10 cellular contexts compared by ENCODE assay signal in the genomic region with DNA sequence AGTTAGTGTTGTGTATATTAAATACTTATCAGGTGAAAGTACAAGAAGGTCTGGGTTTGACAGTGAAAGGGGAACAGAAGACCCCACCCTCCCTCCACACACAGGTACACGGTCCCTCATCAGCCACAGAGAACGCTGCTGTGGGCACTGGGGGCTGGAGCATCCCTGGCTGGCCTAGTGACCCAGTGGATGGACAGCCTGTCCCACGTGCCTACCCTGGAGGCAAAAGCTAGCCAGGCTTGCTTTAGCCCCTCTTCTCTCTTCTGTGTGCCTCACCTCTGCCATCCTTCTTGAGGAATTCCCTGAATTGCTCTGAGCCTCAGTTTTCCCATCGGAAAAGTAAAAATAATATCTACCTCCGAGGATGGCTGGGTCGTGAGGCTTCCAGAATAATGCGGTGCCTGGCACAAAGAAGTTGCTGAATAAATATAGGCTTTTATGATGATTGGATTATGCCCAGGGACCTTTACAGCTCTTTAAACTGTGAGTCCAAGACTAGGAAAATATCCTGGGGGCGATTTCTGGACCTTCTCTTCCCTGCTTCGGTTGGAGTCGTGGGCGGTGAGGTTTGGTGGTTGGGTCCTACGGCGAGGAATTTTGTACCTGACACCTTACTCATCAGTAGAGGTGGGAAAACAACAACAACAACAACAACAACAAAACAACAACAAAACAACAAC. TPM values are rescaled to one million over a fixed set of nuclear protein-coding genes. Genes with fewer than 3 reads are reported as not detected.
DNase-seq lines count a peak whose midpoint lies in the region; ATAC-seq and TF ChIP-seq lines count a peak whose summit lies in the region.
"Had no signal": no experiment of that assay in that cellular context is flagged by ENCODE, and none has a peak within 500 bp of the region (broad histone marks: within the 10 kb centered on the region; RNA-seq: fewer than 3 reads in every experiment).

No MANE protein-coding gene starts in this region.

- H3K4me1 ChIP-seq in cardiac muscle cell (ENCODE audit: low read depth), result no peaks in the 10 kb centered on the region
- peaks cover 0 to 68% (median 28%) of the 10 kb centered on the region in 4 donors for H3K4me1 ChIP-seq in right lobe of liver
- H3K4me1 ChIP-seq in thyroid gland, result peaks cover 21 to 40% of the 10 kb centered on the region in 2 donors
- peaks cover 1% of the 10 kb centered on the region; the same call in 1 of the 2 replicates for H3K4me1 ChIP-seq in SJCRH30

- POLR2A ChIA-PET in activated naive CD8-positive, alpha-beta T cell treated with anti-CD3 and anti-CD28 coated beads, Interleukin-2, amount 10 ng/mL, durations not matched to agents 7 days and 5 days (lab: Charles Lee), result no interaction called here

- ATAC-seq in Right ventricle myocardium inferior (no peak), right lobe of liver (no peak)
- ATAC-seq in activated naive CD8-positive, alpha-beta T cell treated with anti-CD3 and anti-CD28 coated beads, Interleukin-2, amount 10 ng/mL, durations not matched to agents 7 days and 5 days (ENCODE audit: low read depth), result no peak

- no peaks in the 10 kb centered on the region for H3K9me3 Mint-ChIP-seq in activated naive CD8-positive, alpha-beta T cell treated with anti-CD3 and anti-CD28 coated beads, Interleukin-2, amount 10 ng/mL, durations not matched to agents 7 days and 5 days

- H3K27me3 ChIP-seq in cardiac muscle cell (no peaks in the 10 kb centered on the region), right lobe of liver (no peaks in the 10 kb centered on the region), thyroid gland (no peaks in the 10 kb centered on the region), SJCRH30 (no peaks in the 10 kb centered on the region)

- H3K27ac Mint-ChIP-seq in activated naive CD8-positive, alpha-beta T cell treated with anti-CD3 and anti-CD28 coated beads, Interleukin-2, amount 10 ng/mL, durations not matched to agents 7 days and 5 days, result peak overlapping the region; percentile 73

- no peak for TF ChIP-seq CTCF in cardiac muscle cell (IDR thresholded peaks at IDR 0.05; ENCODE audit: low read depth, low read length)
- no peak for TF ChIP-seq CTCF in right lobe of liver (IDR thresholded peaks at IDR 0.05)
- TF ChIP-seq CTCF in thyroid gland (IDR thresholded peaks at IDR 0.05), result no peak

- intact Hi-C loops in Right ventricle myocardium inferior (cut with DNase I), result no loop called here
- intact Hi-C loops in right lobe of liver (cut with DNase I), result no loop called here
- intact Hi-C loops in thyroid gland (cut with DNase I), result no loop called here

- H3K36me3 Mint-ChIP-seq in activated naive CD8-positive, alpha-beta T cell treated with anti-CD3 and anti-CD28 coated beads, Interleukin-2, amount 10 ng/mL, durations not matched to agents 7 days and 5 days, result peaks cover 2% of the 10 kb centered on the region

- 47% methylated on average over 13 of the region's 13 CpGs for WGBS in right lobe of liver (ENCODE audit: insufficient coverage, low coverage, low lambda C conversion rate, missing lambda C conversion rate)
- 70 to 75% methylated on average over 11 to 13 of the region's 13 CpGs for WGBS in thyroid gland, 2 donors

- peak overlapping the region; percentile 86 for H3K4me3 Mint-ChIP-seq in activated naive CD8-positive, alpha-beta T cell treated with anti-CD3 and anti-CD28 coated beads, Interleukin-2, amount 10 ng/mL, durations not matched to agents 7 days and 5 days

- H3K27me3 Mint-ChIP-seq in activated naive CD8-positive, alpha-beta T cell treated with anti-CD3 and anti-CD28 coated beads, Interleukin-2, amount 10 ng/mL, durations not matched to agents 7 days and 5 days, result peaks cover 3% of the 10 kb centered on the region

- no peak for TF ChIP-seq POLR2A in right lobe of liver (IDR thresholded peaks at IDR 0.05)
- TF ChIP-seq POLR2A in thyroid gland (IDR thresholded peaks at IDR 0.05), result no peak

- H3K4me1 Mint-ChIP-seq in activated naive CD8-positive, alpha-beta T cell treated with anti-CD3 and anti-CD28 coated beads, Interleukin-2, amount 10 ng/mL, durations not matched to agents 7 days and 5 days, result peaks cover 29% of the 10 kb centered on the region

- H3K4me3 ChIP-seq in cardiac muscle cell (peak overlapping the region; percentile 54), right lobe of liver (peak overlapping the region; percentile 64 to 82 (median 68)), thyroid gland (replicated peaks in 1 of 3) (peak overlapping the region in 1 of 3 donors; percentile 42), SJCRH30 (no peak overlapping the region)

- DNase-seq in cardiac muscle cell (ENCODE audit: low read depth in 1 of 2, low spot score in 1 of 2) (no peak), Right ventricle myocardium inferior (ENCODE audit: missing footprints) (no peak), right lobe of liver (peak in 1 of 3 donors; percentile 21), thyroid gland (no peak), HPDE6-E6E7 (ENCODE audit: extremely low spot score) (no peak), SJCRH30 (no peak)
- no peak for DNase-seq in activated naive CD8-positive, alpha-beta T cell treated with anti-CD3 and anti-CD28 coated beads, Interleukin-2, amount 10 ng/mL, durations not matched to agents 7 days and 5 days
- DNase-seq in activated CD8-positive, alpha-beta memory T cell treated with anti-CD3 and anti-CD28 coated beads, Interleukin-2, amount 50 U/mL, for 4 hours, result no peak
- DNase-seq: SHP77 had no signal

- no peaks in the 10 kb centered on the region for H3K36me3 ChIP-seq in cardiac muscle cell
- no peaks in the 10 kb centered on the region for H3K36me3 ChIP-seq in right lobe of liver
- H3K36me3 ChIP-seq in thyroid gland, result no peaks in the 10 kb centered on the region
- H3K36me3 ChIP-seq in SJCRH30, result no peaks in the 10 kb centered on the region

- H3K9me3 ChIP-seq in cardiac muscle cell (ENCODE audit: low read depth), result no peaks in the 10 kb centered on the region
- H3K9me3 ChIP-seq in right lobe of liver, result no peaks in the 10 kb centered on the region
- H3K9me3 ChIP-seq in thyroid gland, result no peaks in the 10 kb centered on the region
- no peaks in the 10 kb centered on the region for H3K9me3 ChIP-seq in SJCRH30 (replicated peaks)

- H3K27ac ChIP-seq in cardiac muscle cell, result no peak overlapping the region
- peak overlapping the region in 2 of 3 donors; percentile 95 to 96 for H3K27ac ChIP-seq in right lobe of liver
- peak overlapping the region; percentile 80 to 88 (median 84) for H3K27ac ChIP-seq in thyroid gland
- H3K27ac ChIP-seq in SJCRH30, result no peak overlapping the region

RNA-seq across cellular contexts. Expression of a gene that starts 0.9 kb away (rescaled TPM):
- total RNA-seq in cardiac muscle cell (3.5 and 3.9 TPM in 2 replicates), Right ventricle myocardium inferior (2.8 TPM), right lobe of liver (1 to 10 TPM; 3.4 to 8.3 (median 4.0) TPM), thyroid gland (1 to 10 TPM; 4.7 to 9.3 (median 6.1) TPM)
- polyA plus RNA-seq in cardiac muscle cell, result 9.4 and 15.2 TPM in 2 replicates
- total RNA-seq in activated naive CD8-positive, alpha-beta T cell treated with anti-CD3 and anti-CD28 coated beads, Interleukin-2, amount 10 ng/mL, durations not matched to agents 7 days and 5 days, result 1 to 10 TPM; 6.2 to 7.9 TPM
- total RNA-seq in SJCRH30 (2014; rRNA removed; shearing (Covaris generic)), result not detected in 2 replicates

RNA-seq across cellular contexts. Expression of a gene that starts 43.2 kb away (rescaled TPM):
- total RNA-seq in cardiac muscle cell (0.11 TPM in 1 of 2 replicates, not detected in the other), Right ventricle myocardium inferior (0.24 TPM), right lobe of liver (1 to 10 TPM; 1.8 to 4.5 (median 2.8) TPM), thyroid gland (1 to 10 TPM in 1 of 4 donors, not detected in 3; 1.1 TPM)
- polyA plus RNA-seq in cardiac muscle cell, result not detected in 2 replicates
- under 1 TPM in 1 of 2 experiments, not detected in 1; 0.11 TPM for total RNA-seq in activated naive CD8-positive, alpha-beta T cell treated with anti-CD3 and anti-CD28 coated beads, Interleukin-2, amount 10 ng/mL, durations not matched to agents 7 days and 5 days
- total RNA-seq in SJCRH30 (2014; rRNA removed; shearing (Covaris generic)), result not detected in 2 replicates
- total RNA-seq: lung microvascular endothelial cell had no signal

Comparison
In these comparisons a context has a peak if more than half of its experiments do, and no peak if none do; other contexts are left out.
1. H3K27ac ChIP-seq: peak in right lobe of liver (2 of 3) and thyroid gland (3 of 3); none in cardiac muscle cell (single experiment) and SJCRH30 (single experiment).